Comparison of ENCODE assay signal across 8 cellular contexts in genomic region chr2:96116879-96117533, GRCh38. TPM values are rescaled to one million over a fixed set of nuclear protein-coding genes. Genes with fewer than 3 reads are reported as not detected.
DNase-seq lines count a peak whose midpoint lies in the region; ATAC-seq and TF ChIP-seq lines count a peak whose summit lies in the region.

No MANE protein-coding gene starts in this region.

- H3K4me1 ChIP-seq in esophagus muscularis mucosa (peaks cover 12 to 18% (median 17%) of the 10 kb centered on the region in 4 donors), thyroid gland (peaks cover 5 to 11% of the 10 kb centered on the region in 2 donors)

- no peak overlapping the region for H3K27ac Mint-ChIP-seq in natural killer cell

- TF ChIP-seq EP300 in esophagus muscularis mucosa (IDR thresholded peaks at IDR 0.05) = no peak

- DNase-seq in NCI-H2171 treated with DMSO at 0.1 percent for 48 hours (lab: John Stamatoyannopoulos, UW) (peak; percentile 34), NCI-H2171 (lab: John Stamatoyannopoulos, UW) (no peak), NCI-H345 treated with DMSO at 0.1 percent for 48 hours (lab: John Stamatoyannopoulos, UW; ENCODE audit: unreplicated experiment) (peak; percentile 27), activated T-cell treated with anti-CD3 and anti-CD28 coated beads for 1 hour (ENCODE audit: low read depth) (peak; percentile 51), esophagus muscularis mucosa (ENCODE audit: extremely low spot score) (no peak), natural killer cell (peak; percentile 69), thyroid gland (peak; percentile 55)

- H3K36me3 ChIP-seq in esophagus muscularis mucosa = no peaks in the 10 kb centered on the region
- H3K36me3 ChIP-seq in thyroid gland = no peaks in the 10 kb centered on the region

- TF ChIP-seq CTCF in esophagus muscularis mucosa (IDR thresholded peaks at IDR 0.05) (peak; percentile 88 to 91 (median 90)), natural killer cell (IDR thresholded peaks at IDR 0.05) (peak; percentile 97), thyroid gland (IDR thresholded peaks at IDR 0.05) (peak in 5 of 6 experiments; percentile 44 to 98 (median 92))

- TF ChIP-seq POLR2A in esophagus muscularis mucosa (IDR thresholded peaks at IDR 0.05; ENCODE audit: low read depth) = no peak
- TF ChIP-seq POLR2A in thyroid gland (IDR thresholded peaks at IDR 0.05) = no peak

- peak overlapping the region; percentile 21 for H3K4me3 Mint-ChIP-seq in natural killer cell

- H3K27me3 ChIP-seq in esophagus muscularis mucosa = peaks cover 8 to 82% (median 27%) of the 10 kb centered on the region in 4 donors
- H3K27me3 ChIP-seq in thyroid gland = no peaks in the 10 kb centered on the region

- no peaks in the 10 kb centered on the region for H3K9me3 ChIP-seq in esophagus muscularis mucosa
- H3K9me3 ChIP-seq in thyroid gland = no peaks in the 10 kb centered on the region

- peaks cover 40% of the 10 kb centered on the region in 2 donors for H3K27me3 Mint-ChIP-seq in natural killer cell (ENCODE audit: low read depth in 2 of 2)

- peaks cover 9 to 36% of the 10 kb centered on the region in 2 donors for H3K4me1 Mint-ChIP-seq in natural killer cell

- H3K27ac ChIP-seq in esophagus muscularis mucosa (replicated peaks in 1 of 4) (peak overlapping the region; percentile 46 to 62 (median 48)), thyroid gland (no peak overlapping the region)

- 4% methylated on average over 15 of the region's 62 CpGs for WGBS in esophagus muscularis mucosa
- WGBS in thyroid gland, 2 donors = 5 to 6% methylated on average over 11 to 13 of the region's 62 CpGs

- no peaks in the 10 kb centered on the region for H3K9me3 Mint-ChIP-seq in natural killer cell

- H3K4me3 ChIP-seq in esophagus muscularis mucosa (peak overlapping the region; percentile 58 to 72 (median 64)), thyroid gland (replicated peaks in 1 of 3) (peak overlapping the region in 2 of 3 donors; percentile 29 to 35)

- H3K36me3 Mint-ChIP-seq in natural killer cell = no peaks in the 10 kb centered on the region

- intact Hi-C loops in esophagus muscularis mucosa (cut with DNase I) (loop anchor here (5.0 kb wide), 1 partner anchor 125 kb away; the partner anchor contains the start of gene ANKRD36C), natural killer cell (cut with micrococcal nuclease) (loop anchor here (10.0 kb wide), 1 partner anchor 92 kb away; no protein-coding TSS in a partner anchor), thyroid gland (cut with DNase I) (loop anchor here (10.0 kb wide), 1 partner anchor 92 kb away; no protein-coding TSS in a partner anchor)

- ATAC-seq in HG02623 (IDR thresholded peaks at IDR 0.05; ENCODE audit: unreplicated experiment) = peak; percentile 68
- ATAC-seq in natural killer cell = peak; percentile 83 to 87 (median 86)

RNA-seq across cellular contexts. Expression of gene ADRA2B, which starts 0.6 kb away (rescaled TPM):
- total RNA-seq in esophagus muscularis mucosa = 1 to 10 TPM; 2.1 to 6.0 (median 4.0) TPM
- 1 to 10 TPM in 1 of 3 donors, under 1 TPM in 2; 0.18 to 1.3 (median 0.38) TPM for total RNA-seq in natural killer cell
- 1 to 10 TPM in 2 of 4 donors, under 1 TPM in 2; 0.13 to 2.1 (median 1.0) TPM for total RNA-seq in thyroid gland

RNA-seq across cellular contexts. Expression of gene ASTL, which starts 21.3 kb away (rescaled TPM):
- total RNA-seq in esophagus muscularis mucosa = not detected
- total RNA-seq in natural killer cell = 10 to 100 TPM in 1 of 3 donors, 1 to 10 TPM in 2; 5.5 to 11.3 (median 8.8) TPM
- not detected for total RNA-seq in thyroid gland

RNA-seq across cellular contexts. Expression of gene DUSP2, which starts 28.2 kb away (rescaled TPM):
- 1 to 10 TPM; 1.1 to 5.5 (median 1.7) TPM for total RNA-seq in esophagus muscularis mucosa
- 100 to 1,000 TPM; 300 to 564 (median 432) TPM for total RNA-seq in natural killer cell
- total RNA-seq in thyroid gland = 1 to 10 TPM; 2.2 to 8.4 (median 2.4) TPM

Comparison
In these comparisons a context has a peak if more than half of its experiments do, and no peak if none do; other contexts are left out.
1. DNase-seq: peak in NCI-H2171 treated with DMSO at 0.1 percent for 48 hours (single experiment), NCI-H345 treated with DMSO at 0.1 percent for 48 hours (single experiment), activated T-cell treated with anti-CD3 and anti-CD28 coated beads for 1 hour (single experiment), natural killer cell (single experiment) and thyroid gland (2 of 2); none in NCI-H2171 (single experiment) and esophagus muscularis mucosa (single experiment).
2. H3K27ac ChIP-seq: peak in esophagus muscularis mucosa (4 of 4); none in thyroid gland (0 of 3).
3. RNA of gene ASTL, which starts 21.3 kb away (total RNA-seq): 5.5 to 11.3 TPM in natural killer cell; not detected in esophagus muscularis mucosa and not detected in thyroid gland; every median in the first group is over 4 times any median in the second.
4. RNA of gene DUSP2, which starts 28.2 kb away (total RNA-seq): 300 to 564 TPM in natural killer cell; 2.2 to 8.4 TPM in thyroid gland and 1.1 to 5.5 TPM in esophagus muscularis mucosa; every median in the first group is over 10 times any median in the second.
5. Peak in every context shown above with its lines, with median percentiles within 50 percentile points of each other: CTCF ChIP-seq.